Comparison of ENCODE assay signal across 7 cellular contexts in genomic region chr13:48160879-48161278, GRCh38.
A peak's percentile ranks its signal among the peaks of the same experiment; 100 is the strongest.
DNase-seq lines count a peak whose midpoint lies in the region; ATAC-seq and TF ChIP-seq lines count a peak whose summit lies in the region.

No MANE protein-coding gene starts in this region.

- no peaks in the 10 kb centered on the region for H3K27me3 ChIP-seq in left ventricle myocardium inferior (ENCODE audit: low read depth)
- no peaks in the 10 kb centered on the region for H3K27me3 ChIP-seq in subcutaneous abdominal adipose tissue (ENCODE audit: control insufficient read depth in 5 of 5, insufficient read depth in 4 of 5, low read length in 5 of 5)

- H3K27ac ChIP-seq in left ventricle myocardium inferior (replicated peaks): peak overlapping the region; percentile 78
- H3K27ac ChIP-seq in subcutaneous abdominal adipose tissue (ENCODE audit: low read depth, low read length): peak overlapping the region; percentile 95
- no peak overlapping the region for H3K27ac ChIP-seq in OCI-LY7 (ENCODE audit: low read depth, low read length, poor library complexity, severe bottlenecking)

- H3K4me3 Mint-ChIP-seq in activated naive CD8-positive, alpha-beta T cell treated with anti-CD3 and anti-CD28 coated beads, Interleukin-2, amount 50 U/mL, for 24 hours: peak overlapping the region; percentile 45

- H3K36me3 ChIP-seq in left ventricle myocardium inferior (no peaks in the 10 kb centered on the region), subcutaneous abdominal adipose tissue (ENCODE audit: control insufficient read depth in 5 of 5, insufficient read depth in 5 of 5, low read length in 5 of 5) (no peaks in the 10 kb centered on the region), OCI-LY7 (ENCODE audit: insufficient read depth, low read length) (no peaks in the 10 kb centered on the region)

- no peaks in the 10 kb centered on the region for H3K9me3 Mint-ChIP-seq in activated naive CD8-positive, alpha-beta T cell treated with anti-CD3 and anti-CD28 coated beads, Interleukin-2, amount 50 U/mL, for 24 hours

- peaks cover 21% of the 10 kb centered on the region for H3K4me1 ChIP-seq in left ventricle myocardium inferior
- H3K4me1 ChIP-seq in subcutaneous abdominal adipose tissue (ENCODE audit: control insufficient read depth in 5 of 5, insufficient read depth in 5 of 5, low read length in 5 of 5): peaks cover 2 to 55% (median 40%) of the 10 kb centered on the region in 5 donors
- peaks cover 10% of the 10 kb centered on the region for H3K4me1 ChIP-seq in OCI-LY7 (ENCODE audit: insufficient read depth, low read length, poor library complexity, severe bottlenecking)

- CTCF ChIA-PET in OCI-LY7 (lab: Charles Lee; ENCODE audit: unreplicated experiment): no interaction called here

- no peak overlapping the region for H3K4me3 ChIP-seq in left ventricle myocardium inferior
- peak overlapping the region in 1 of 5 donors; percentile 52 for H3K4me3 ChIP-seq in subcutaneous abdominal adipose tissue (ENCODE audit: low read depth in 1 of 5, low read length in 5 of 5)
- H3K4me3 ChIP-seq in OCI-LY7 (ENCODE audit: low read depth, low read length, poor library complexity, severe bottlenecking): no peak overlapping the region

- no TSS peak for BruUV-seq in OCI-LY7 (replicated peaks; lab: Mats Ljungman, UMichigan)

- peak overlapping the region; percentile 68 for H3K27ac Mint-ChIP-seq in activated naive CD8-positive, alpha-beta T cell treated with anti-CD3 and anti-CD28 coated beads, Interleukin-2, amount 50 U/mL, for 24 hours

- H3K9me3 ChIP-seq in left ventricle myocardium inferior (replicated peaks) (no peaks in the 10 kb centered on the region), subcutaneous abdominal adipose tissue (ENCODE audit: control insufficient read depth in 5 of 5, low read length in 5 of 5) (no peaks in the 10 kb centered on the region), OCI-LY7 (ENCODE audit: low read length) (no peaks in the 10 kb centered on the region)

- no peaks in the 10 kb centered on the region for H3K79me2 ChIP-seq in OCI-LY7 (ENCODE audit: insufficient read depth, low read depth, low read length)

- no peaks in the 10 kb centered on the region for H4K20me1 ChIP-seq in OCI-LY7 (ENCODE audit: insufficient read depth, low read length)

- H2AFZ ChIP-seq in OCI-LY7 (ENCODE audit: low read length): no peak overlapping the region

- DNase-seq in HK-2 (ENCODE audit: unreplicated experiment): peak; percentile 31
- DNase-seq in activated naive CD8-positive, alpha-beta T cell treated with anti-CD3 and anti-CD28 coated beads, Interleukin-2, amount 50 U/mL, for 24 hours: no peak
- DNase-seq in left ventricle myocardium inferior: peak; percentile 53
- no peak for DNase-seq in OCI-LY7 (ENCODE audit: low spot score)

- peaks cover 59% of the 10 kb centered on the region for H3K4me1 Mint-ChIP-seq in activated naive CD8-positive, alpha-beta T cell treated with anti-CD3 and anti-CD28 coated beads, Interleukin-2, amount 50 U/mL, for 24 hours

- intact Hi-C loops in left ventricle myocardium inferior (cut with micrococcal nuclease) (no loop called here), OCI-LY7 (cut with micrococcal nuclease; ENCODE audit: unreplicated experiment) (no loop called here)

- no peaks in the 10 kb centered on the region for H3K36me3 Mint-ChIP-seq in activated naive CD8-positive, alpha-beta T cell treated with anti-CD3 and anti-CD28 coated beads, Interleukin-2, amount 50 U/mL, for 24 hours (ENCODE audit: low read depth)

- ATAC-seq in activated naive CD8-positive, alpha-beta T cell treated with anti-CD3 and anti-CD28 coated beads, Interleukin-2, amount 50 U/mL, for 24 hours: peak; percentile 2
- no peak for ATAC-seq in GM21723 (IDR thresholded peaks at IDR 0.05; ENCODE audit: unreplicated experiment)
- ATAC-seq in HG03457 (IDR thresholded peaks at IDR 0.05; ENCODE audit: unreplicated experiment): no peak

- TF ChIP-seq CTCF in left ventricle myocardium inferior (IDR thresholded peaks at IDR 0.05; ENCODE audit: borderline replicate concordance) (no peak), OCI-LY7 (conservative IDR thresholded peaks at IDR 0.05; ENCODE audit: low read length) (no peak)

- no peaks in the 10 kb centered on the region for H3K27me3 Mint-ChIP-seq in activated naive CD8-positive, alpha-beta T cell treated with anti-CD3 and anti-CD28 coated beads, Interleukin-2, amount 50 U/mL, for 24 hours

- peak overlapping the region in 4 of 5 donors; percentile 13 to 33 (median 26) for H3K9ac ChIP-seq in subcutaneous abdominal adipose tissue (ENCODE audit: low read length in 5 of 5)

- no peak overlapping the region for H3K4me2 ChIP-seq in OCI-LY7 (ENCODE audit: low read length)

- no peaks in the 10 kb centered on the region for H3K9me2 ChIP-seq in OCI-LY7 (ENCODE audit: insufficient read depth, low read length)

- POLR2A ChIA-PET in OCI-LY7 (lab: Charles Lee): interaction anchor here (1.2 kb wide), 1 partner anchor 10 kb away, joined by 4 read pairs; no protein-coding TSS in a partner anchor

Comparison
In these comparisons a context has a peak if more than half of its experiments do, and no peak if none do; other contexts are left out.
1. DNase-seq: peak in HK-2 (single experiment) and left ventricle myocardium inferior (single experiment); none in activated naive CD8-positive, alpha-beta T cell treated with anti-CD3 and anti-CD28 coated beads, Interleukin-2, amount 50 U/mL, for 24 hours (single experiment) and OCI-LY7 (single experiment).